Comparison of ENCODE assay signal across 8 cellular contexts in genomic region chr6:26097268-26097875, GRCh38. TPM values are rescaled to one million over a fixed set of nuclear protein-coding genes. Genes with fewer than 3 reads are reported as not detected.
DNase-seq lines count a peak whose midpoint lies in the region; ATAC-seq, FAIRE-seq and TF ChIP-seq lines count a peak whose summit lies in the region.

No MANE protein-coding gene starts in this region.

- H3K9ac ChIP-seq in IMR-90 (ENCODE audit: low read depth, low read length): no peak overlapping the region

- H2AK9ac ChIP-seq in IMR-90 (replicated peaks; ENCODE audit: low read depth, low read length, poor library complexity): no peak overlapping the region

- WGBS in IMR-90 (ENCODE audit: extremely low coverage in 2 of 2, insufficient read length in 1 of 2), 2 experiments: no CpG with 5 or more reads among the region's 5 CpGs
- 2 to 5% methylated on average over 5 of the region's 5 CpGs for WGBS in upper lobe of left lung, 2 donors

- TF ChIP-seq POLR2A in IMR-90 (IDR thresholded peaks at IDR 0.05; ENCODE audit: low read depth, low read length) (no peak), upper lobe of left lung (IDR thresholded peaks at IDR 0.05) (no peak)

- H3K27me3 ChIP-seq in IMR-90 (ENCODE audit: control insufficient read depth, insufficient read depth, low read length): no peaks in the 10 kb centered on the region
- H3K27me3 ChIP-seq in upper lobe of left lung: no peaks in the 10 kb centered on the region

- ATAC-seq in IMR-90 (ENCODE audit: low read depth) (peak; percentile 85), upper lobe of left lung (ENCODE audit: low FRiP score in 2 of 2) (peak; percentile 87 to 89), HG02642 (IDR thresholded peaks at IDR 0.05; ENCODE audit: poor library complexity, unreplicated experiment) (no peak)
- peak; percentile 70 to 79 for ATAC-seq in activated T-cell treated with anti-CD3 and anti-CD28 coated beads, Interleukin-2, amount 50 U/mL, for 72 hours (replicated peaks in 1 of 2)

- H2BK15ac ChIP-seq in IMR-90 (ENCODE audit: low read depth, low read length): no peak overlapping the region

- no peak overlapping the region for H2BK20ac ChIP-seq in IMR-90 (ENCODE audit: low read depth, low read length)

- H2BK120ac ChIP-seq in IMR-90 (ENCODE audit: low read depth, low read length): no peak overlapping the region

- H3K23ac ChIP-seq in IMR-90 (ENCODE audit: low read depth, low read length): no peak overlapping the region

- H4K91ac ChIP-seq in IMR-90 (ENCODE audit: insufficient read depth, low read depth, low read length): no peak overlapping the region

- H2BK5ac ChIP-seq in IMR-90 (ENCODE audit: low read depth, low read length, poor library complexity, severe bottlenecking): no peak overlapping the region

- H3K4me3 Mint-ChIP-seq in activated T-cell treated with anti-CD3 and anti-CD28 coated beads, Interleukin-2, amount 50 U/mL, for 72 hours: no peak overlapping the region

- no peak overlapping the region for H3K56ac ChIP-seq in IMR-90 (ENCODE audit: extremely low read depth, insufficient read depth, low read length)

- peak; percentile 68 for FAIRE-seq in RCC 7860 (lab: Jason Lieb, UNC)

- no peak for TF ChIP-seq EP300 in upper lobe of left lung (IDR thresholded peaks at IDR 0.05)

- no peak overlapping the region for H4K8ac ChIP-seq in IMR-90 (ENCODE audit: low read depth in 2 of 2, low read length in 2 of 2)

- H3K36me3 Mint-ChIP-seq in activated T-cell treated with anti-CD3 and anti-CD28 coated beads, Interleukin-2, amount 50 U/mL, for 72 hours (ENCODE audit: insufficient read depth in 2 of 2): no peaks in the 10 kb centered on the region

- DNase-seq in DMS79 (lab: John Stamatoyannopoulos, UW) (peak; percentile 1), IMR-90 (peak; percentile 69), RCC 7860 (ENCODE audit: low spot score) (peak; percentile 44), fibroblast of the aortic adventitia (ENCODE audit: low read depth) (peak; percentile 78), nucleus accumbens (lab: John Stamatoyannopoulos, UW) (peak in 45 of 56 donors; percentile 2 to 75 (median 22)), upper lobe of left lung (peak in 1 of 2 donors; percentile 68)
- peak; percentile 61 to 70 for DNase-seq in activated T-cell treated with anti-CD3 and anti-CD28 coated beads, Interleukin-2, amount 50 U/mL, for 72 hours

- no peak overlapping the region for H2AFZ ChIP-seq in IMR-90 (replicated peaks; ENCODE audit: low read length, poor library complexity)

- H3K4me1 Mint-ChIP-seq in activated T-cell treated with anti-CD3 and anti-CD28 coated beads, Interleukin-2, amount 50 U/mL, for 72 hours (ENCODE audit: low read depth): peaks cover 14% of the 10 kb centered on the region

- no peak overlapping the region for H3K4me2 ChIP-seq in IMR-90 (ENCODE audit: low read depth, low read length)

- BruUV-seq in IMR-90 (replicated peaks; lab: Mats Ljungman, UMichigan): no TSS peak

- H3K9me3 ChIP-seq in IMR-90 (ENCODE audit: control insufficient read depth, insufficient read depth, low read length): no peaks in the 10 kb centered on the region
- no peaks in the 10 kb centered on the region for H3K9me3 ChIP-seq in upper lobe of left lung

- H3K36me3 ChIP-seq in IMR-90 (ENCODE audit: control insufficient read depth, insufficient read depth, low read length): no peaks in the 10 kb centered on the region; the same call in 1 of the 2 replicates
- no peaks in the 10 kb centered on the region for H3K36me3 ChIP-seq in upper lobe of left lung

- TF ChIP-seq CTCF in IMR-90 (conservative IDR thresholded peaks at IDR 0.05; ENCODE audit: low read depth, low read length): peak; percentile 80
- TF ChIP-seq CTCF in fibroblast of the aortic adventitia (IDR thresholded peaks at IDR 0.05; ENCODE audit: insufficient read depth, low read length): peak; percentile 68
- peak; percentile 61 to 82 (median 69) for TF ChIP-seq CTCF in upper lobe of left lung (IDR thresholded peaks at IDR 0.05)

- H3K4me3 ChIP-seq in IMR-90 (ENCODE audit: insufficient read depth, low read depth, low read length) (no peak overlapping the region), fibroblast of the aortic adventitia (ENCODE audit: low read depth, low read length) (no peak overlapping the region), upper lobe of left lung (no peak overlapping the region)

- H3K9me3 Mint-ChIP-seq in activated T-cell treated with anti-CD3 and anti-CD28 coated beads, Interleukin-2, amount 50 U/mL, for 72 hours: no peaks in the 10 kb centered on the region

- CTCF ChIA-PET in IMR-90 (lab: Yijun Ruan, JAX): interaction anchor here (0.6 to 2.0 kb wide), 6 partner anchors 10 to 101 kb away, joined by 4 to 8 read pairs (median 4); partner anchors contain the start of gene HFE

- no peak overlapping the region for H3K14ac ChIP-seq in IMR-90 (replicated peaks; ENCODE audit: low read depth, low read length)

- no peaks in the 10 kb centered on the region for H4K20me1 ChIP-seq in IMR-90 (ENCODE audit: insufficient read depth, low read length)

- no peak overlapping the region for H2AK5ac ChIP-seq in IMR-90 (ENCODE audit: low read depth, low read length)

- TF ChIP-seq RAD21 in IMR-90 (IDR thresholded peaks at IDR 0.05; ENCODE audit: low read length): peak; percentile 78

- dilution Hi-C loops in IMR-90 (cut with HindIII; ENCODE audit: low sequenced_read_pairs, unreplicated experiment): no loop called here

- no peak overlapping the region for H3K4ac ChIP-seq in IMR-90 (ENCODE audit: low read depth, low read length)

- intact Hi-C loops in IMR-90 (cut with micrococcal nuclease): loop anchor here (1.0 kb wide), 1 partner anchor 31 kb away; no protein-coding TSS in a partner anchor

- H3K18ac ChIP-seq in IMR-90 (ENCODE audit: low read depth, low read length): no peak overlapping the region

- H4K5ac ChIP-seq in IMR-90 (ENCODE audit: low read depth, low read length): no peak overlapping the region

- H3K27me3 Mint-ChIP-seq in activated T-cell treated with anti-CD3 and anti-CD28 coated beads, Interleukin-2, amount 50 U/mL, for 72 hours (ENCODE audit: low read depth): no peaks in the 10 kb centered on the region

- H3K79me1 ChIP-seq in IMR-90 (ENCODE audit: low read depth in 1 of 2, low read length in 2 of 2): no peaks in the 10 kb centered on the region

- POLR2A ChIA-PET in IMR-90 (lab: Charles Lee; ENCODE audit: unreplicated experiment): no interaction called here

- no peaks in the 10 kb centered on the region for H3K4me1 ChIP-seq in IMR-90 (ENCODE audit: control insufficient read depth, insufficient read depth, low read length)
- H3K4me1 ChIP-seq in upper lobe of left lung: no peaks in the 10 kb centered on the region

- in situ Hi-C loops in IMR-90 (cut with MboI; ENCODE audit: low sequenced_read_pairs): no loop called here

- no peak overlapping the region for H3K27ac Mint-ChIP-seq in activated T-cell treated with anti-CD3 and anti-CD28 coated beads, Interleukin-2, amount 50 U/mL, for 72 hours

- H3K9me1 ChIP-seq in IMR-90 (ENCODE audit: insufficient read depth, low read length): 0 out of 2 replicates have a peak, but pooled peaks cover 3% of the 10 kb centered on the region

- H3K27ac ChIP-seq in IMR-90 (ENCODE audit: insufficient read depth, low read length) (no peak overlapping the region), upper lobe of left lung (no peak overlapping the region)

TF ChIP-seq in IMR-90, 13 proteins besides CTCF, POLR2A, EP300 and RAD21:
- peak; percentile 82 for TF ChIP-seq SMC3 (IDR thresholded peaks at IDR 0.05; ENCODE audit: low read depth, low read length)
- no peak for TF ChIP-seq BHLHE40 (IDR thresholded peaks at IDR 0.05; ENCODE audit: low read depth, low read length)

RNA-seq across cellular contexts. Expression of gene HFE, which starts 10.1 kb away (rescaled TPM):
- total RNA-seq in IMR-90 (2012; rRNA removed): 13.6 and 14.9 TPM in 2 replicates
- polyA plus RNA-seq in IMR-90 (2012; rRNA removed): 11.7 and 15.7 TPM in 2 replicates
- polyA plus RNA-seq in IMR-90 (2012; cell fraction: cytosol; rRNA removed): 9.0 and 14.0 TPM in 2 replicates
- polyA plus RNA-seq in IMR-90 (2012; cell fraction: nucleus; rRNA removed; ENCODE audit: low replicate concordance): 8.4 and 16.6 TPM in 2 replicates
- 1 to 10 TPM; 1.3 to 1.9 TPM for total RNA-seq in activated T-cell treated with anti-CD3 and anti-CD28 coated beads, Interleukin-2, amount 50 U/mL, for 72 hours
- 7.4 and 9.0 TPM in 2 replicates for total RNA-seq in fibroblast of the aortic adventitia (ENCODE audit: low replicate concordance)
- total RNA-seq in upper lobe of left lung: 10 to 100 TPM in 2 of 6 donors, 1 to 10 TPM in 4; 3.8 to 26.2 (median 8.5) TPM
